Comparison of ENCODE assay signal across 27 cellular contexts in genomic region chr6:38062066-38062465, GRCh38.
"Had no signal": no experiment of that assay in that cellular context is flagged by ENCODE, and none has a peak within 500 bp of the region (broad histone marks: within the 10 kb centered on the region; RNA-seq: fewer than 3 reads in every experiment).

No MANE protein-coding gene starts in this region.

- H3K27ac Mint-ChIP-seq: stimulated activated effector memory CD8-positive, alpha-beta T cell treated with anti-CD3 and anti-CD28 coated beads, Interleukin-12 subunit alpha, Interleukin-12 subunit beta, amount 100 ng/mL, for 72 hours; stimulated activated memory B cell treated with anti-CD40 and anti-IgM and Interleukin-4, amounts not matched to agents 10 μg/mL and 1 μg/mL and 100 μg/mL, for 72 hours; stimulated activated naive CD8-positive, alpha-beta T cell treated with anti-CD3 and anti-CD28 coated beads, Interleukin-15, amount 100 ng/mL, for 72 hours; stimulated activated naive CD8-positive, alpha-beta T cell treated with anti-CD3 and anti-CD28 coated beads, Interleukin-15, Interleukin-2, amounts not matched to agents 100 ng/mL and 50 ng/mL, for 24 hours; type B pancreatic cell had no signal

- H3K9me3 ChIP-seq: stomach, suprapubic skin, testis, thoracic aorta, thyroid gland, tibial artery, tibial nerve, transverse colon, upper lobe of left lung, upper lobe of right lung, uterus, vagina had no signal

- DNase-seq: stimulated activated CD4-positive, alpha-beta T cell treated with anti-CD3 and anti-CD28 coated beads, Interleukin-2, amount 100 ng/mL, for 24 hours; stimulated activated CD4-positive, alpha-beta T cell treated with anti-CD3 and anti-CD28 coated beads, Interleukin-2, amount 100 ng/mL, for 48 hours; stimulated activated CD4-positive, alpha-beta T cell treated with anti-CD3 and anti-CD28 coated beads, Interleukin-4, amount 100 ng/mL, for 1 hour; stimulated activated CD4-positive, alpha-beta T cell treated with anti-CD3 and anti-CD28 coated beads, Interleukin-4, amount 100 ng/mL, for 24 hours; stimulated activated CD4-positive, alpha-beta T cell treated with anti-CD3 and anti-CD28 coated beads, Interleukin-4, amount 100 ng/mL, for 4 hours; stimulated activated CD8-positive, alpha-beta memory T cell treated with anti-CD3 and anti-CD28 coated beads, Interleukin-4, amount 100 ng/mL, for 48 hours; stimulated activated naive CD4-positive, alpha-beta T cell; stimulated activated naive CD4-positive, alpha-beta T cell treated with Interleukin-2 at 50 U/mL for 16 hours; stimulated activated naive CD8-positive, alpha-beta T cell treated with anti-CD3 and anti-CD28 coated beads, Interleukin-15, amount 100 ng/mL, for 72 hours; stomach; substantia nigra; testis; thyroid gland; tibial artery; transverse colon; trophoblast cell; upper lobe of left lung; upper lobe of right lung; uterus had no signal

- H3K27me3 ChIP-seq: stomach, suprapubic skin, testis, thyroid gland, tibial artery, tibial nerve, transverse colon, upper lobe of left lung, upper lobe of right lung, uterus, vagina had no signal

- H3K27me3 Mint-ChIP-seq: stimulated activated memory B cell treated with anti-CD40 and anti-IgM and Interleukin-4, amounts not matched to agents 10 μg/mL and 1 μg/mL and 100 μg/mL, for 72 hours; stimulated activated naive CD8-positive, alpha-beta T cell treated with anti-CD3 and anti-CD28 coated beads, Interleukin-15, amount 100 ng/mL, for 72 hours; stimulated activated naive CD8-positive, alpha-beta T cell treated with anti-CD3 and anti-CD28 coated beads, Interleukin-15, Interleukin-2, amounts not matched to agents 100 ng/mL and 50 ng/mL, for 24 hours; type B pancreatic cell had no signal

- H3K4me3 ChIP-seq: stomach, suprapubic skin, testis, thoracic aorta, thyroid gland, tibial artery, tibial nerve, transverse colon, upper lobe of left lung, upper lobe of right lung, uterus, vagina had no signal

- ATAC-seq: stimulated activated effector memory CD8-positive, alpha-beta T cell treated with anti-CD3 and anti-CD28 coated beads, Interleukin-12 subunit alpha, Interleukin-12 subunit beta, amount 100 ng/mL, for 72 hours; stimulated activated memory B cell treated with anti-CD40 and anti-IgM and Interleukin-4, amounts not matched to agents 10 μg/mL and 1 μg/mL and 100 μg/mL, for 72 hours; stimulated activated naive CD8-positive, alpha-beta T cell treated with anti-CD3 and anti-CD28 coated beads, Interleukin-15, amount 100 ng/mL, for 72 hours; upper lobe of right lung had no signal

- H3K27ac ChIP-seq: stomach, suprapubic skin, testis, thoracic aorta, thyroid gland, tibial artery, tibial nerve, transverse colon, upper lobe of left lung, upper lobe of right lung, uterus, vagina had no signal

- H3K4me3 Mint-ChIP-seq: stimulated activated effector memory CD8-positive, alpha-beta T cell treated with anti-CD3 and anti-CD28 coated beads, Interleukin-12 subunit alpha, Interleukin-12 subunit beta, amount 100 ng/mL, for 72 hours; stimulated activated memory B cell treated with anti-CD40 and anti-IgM and Interleukin-4, amounts not matched to agents 10 μg/mL and 1 μg/mL and 100 μg/mL, for 72 hours; stimulated activated naive CD8-positive, alpha-beta T cell treated with anti-CD3 and anti-CD28 coated beads, Interleukin-15, amount 100 ng/mL, for 72 hours; stimulated activated naive CD8-positive, alpha-beta T cell treated with anti-CD3 and anti-CD28 coated beads, Interleukin-15, Interleukin-2, amounts not matched to agents 100 ng/mL and 50 ng/mL, for 24 hours; type B pancreatic cell had no signal

- H3K9me3 Mint-ChIP-seq: stimulated activated effector memory CD8-positive, alpha-beta T cell treated with anti-CD3 and anti-CD28 coated beads, Interleukin-12 subunit alpha, Interleukin-12 subunit beta, amount 100 ng/mL, for 72 hours; stimulated activated naive CD8-positive, alpha-beta T cell treated with anti-CD3 and anti-CD28 coated beads, Interleukin-15, amount 100 ng/mL, for 72 hours; stimulated activated naive CD8-positive, alpha-beta T cell treated with anti-CD3 and anti-CD28 coated beads, Interleukin-15, Interleukin-2, amounts not matched to agents 100 ng/mL and 50 ng/mL, for 24 hours; type B pancreatic cell had no signal

- H3K36me3 ChIP-seq: uterus had no signal

- H3K4me1 ChIP-seq: suprapubic skin, testis, thyroid gland, upper lobe of right lung, uterus had no signal
